In genomic region chr11:120608760-120609211, GRCh38 we compare ENCODE assay signal across 11 cellular contexts.
DNase-seq lines count a peak whose midpoint lies in the region; ATAC-seq and TF ChIP-seq lines count a peak whose summit lies in the region.
"Had no signal": no experiment of that assay in that cellular context is flagged by ENCODE, and none has a peak within 500 bp of the region (broad histone marks: within the 10 kb centered on the region; RNA-seq: fewer than 3 reads in every experiment).

No MANE protein-coding gene starts in this region.

- no peak for TF ChIP-seq CTCF in nephron progenitor cell (IDR thresholded peaks at IDR 0.05)

- no peak overlapping the region for H3K4me3 Mint-ChIP-seq in nephron progenitor cell
- no peak overlapping the region for H3K4me3 Mint-ChIP-seq in activated T-helper 2 cell treated with anti-CD3 and anti-CD28 coated beads, Interferon-gamma antibody, Interleukin-2, Interleukin-4, amounts not matched to agents 10 μg/mL and 5 μg/mL and 100 μg/mL, durations not matched to agents 14 hours and 24 hours and 36 hours (ENCODE audit: low read depth)
- H3K4me3 Mint-ChIP-seq: activated CD4-positive, alpha-beta memory T cell treated with anti-CD3 and anti-CD28 coated beads for 36 hours had no signal

- H3K9me3 Mint-ChIP-seq in nephron progenitor cell: no peaks in the 10 kb centered on the region
- H3K9me3 Mint-ChIP-seq in activated T-helper 2 cell treated with anti-CD3 and anti-CD28 coated beads, Interferon-gamma antibody, Interleukin-2, Interleukin-4, amounts not matched to agents 10 μg/mL and 5 μg/mL and 100 μg/mL, durations not matched to agents 14 hours and 24 hours and 36 hours: no peaks in the 10 kb centered on the region
- H3K9me3 Mint-ChIP-seq: activated CD4-positive, alpha-beta memory T cell treated with anti-CD3 and anti-CD28 coated beads for 36 hours had no signal

- in situ Hi-C loops in KBM-7 (cut with MboI; ENCODE audit: low pct_unique_long_range_greater_than_20kb, low sequenced_read_pairs): no loop called here

- ATAC-seq in HG02840 (IDR thresholded peaks at IDR 0.05; ENCODE audit: low FRiP score, unreplicated experiment): no peak
- ATAC-seq in HG03565 (IDR thresholded peaks at IDR 0.05; ENCODE audit: unreplicated experiment): no peak

- peaks cover 50% of the 10 kb centered on the region for H3K4me1 Mint-ChIP-seq in nephron progenitor cell
- peaks cover 8% of the 10 kb centered on the region for H3K4me1 Mint-ChIP-seq in activated T-helper 2 cell treated with anti-CD3 and anti-CD28 coated beads, Interferon-gamma antibody, Interleukin-2, Interleukin-4, amounts not matched to agents 10 μg/mL and 5 μg/mL and 100 μg/mL, durations not matched to agents 14 hours and 24 hours and 36 hours (ENCODE audit: low read depth)

- intact Hi-C loops in activated T-helper 2 cell treated with anti-CD3 and anti-CD28 coated beads, Interferon-gamma antibody, Interleukin-2, Interleukin-4, amounts not matched to agents 10 μg/mL and 5 μg/mL and 100 μg/mL, durations not matched to agents 14 hours and 24 hours and 36 hours (cut with micrococcal nuclease): no loop called here

- no peaks in the 10 kb centered on the region for H3K36me3 Mint-ChIP-seq in nephron progenitor cell (ENCODE audit: low read depth)
- H3K36me3 Mint-ChIP-seq in activated T-helper 2 cell treated with anti-CD3 and anti-CD28 coated beads, Interferon-gamma antibody, Interleukin-2, Interleukin-4, amounts not matched to agents 10 μg/mL and 5 μg/mL and 100 μg/mL, durations not matched to agents 14 hours and 24 hours and 36 hours (ENCODE audit: low read depth): no peaks in the 10 kb centered on the region
- H3K36me3 Mint-ChIP-seq: activated CD4-positive, alpha-beta memory T cell treated with anti-CD3 and anti-CD28 coated beads for 36 hours had no signal

- DNase-seq in GM04503 (ENCODE audit: low read depth) (peak; percentile 24), NCI-H2227 (lab: John Stamatoyannopoulos, UW; ENCODE audit: unreplicated experiment) (peak; percentile 23), fibroblast of gingiva (ENCODE audit: low read depth) (peak; percentile 39), nephron progenitor cell (no peak), KBM-7 (no peak)
- DNase-seq in activated T-helper 2 cell treated with anti-CD3 and anti-CD28 coated beads, Interferon-gamma antibody, Interleukin-2, Interleukin-4, amounts not matched to agents 10 μg/mL and 5 μg/mL and 100 μg/mL, durations not matched to agents 14 hours and 24 hours and 36 hours (ENCODE audit: low spot score): no peak
- DNase-seq: activated CD4-positive, alpha-beta memory T cell treated with anti-CD3 and anti-CD28 coated beads for 36 hours; activated gamma-delta T cell; RPMI8226 had no signal

- H3K27ac Mint-ChIP-seq in nephron progenitor cell: peak overlapping the region; percentile 20
- no peak overlapping the region for H3K27ac Mint-ChIP-seq in activated T-helper 2 cell treated with anti-CD3 and anti-CD28 coated beads, Interferon-gamma antibody, Interleukin-2, Interleukin-4, amounts not matched to agents 10 μg/mL and 5 μg/mL and 100 μg/mL, durations not matched to agents 14 hours and 24 hours and 36 hours
- H3K27ac Mint-ChIP-seq: activated CD4-positive, alpha-beta memory T cell treated with anti-CD3 and anti-CD28 coated beads for 36 hours had no signal

- peaks cover 32% of the 10 kb centered on the region for H3K27me3 Mint-ChIP-seq in nephron progenitor cell (ENCODE audit: low read depth, poor library complexity)
- H3K27me3 Mint-ChIP-seq in activated T-helper 2 cell treated with anti-CD3 and anti-CD28 coated beads, Interferon-gamma antibody, Interleukin-2, Interleukin-4, amounts not matched to agents 10 μg/mL and 5 μg/mL and 100 μg/mL, durations not matched to agents 14 hours and 24 hours and 36 hours (ENCODE audit: low read depth): no peaks in the 10 kb centered on the region

Comparison
In these comparisons a context has a peak if more than half of its experiments do, and no peak if none do; other contexts are left out.
1. DNase-seq: peak in GM04503 (single experiment), NCI-H2227 (single experiment) and fibroblast of gingiva (single experiment); none in nephron progenitor cell (single experiment), KBM-7 (single experiment) and activated T-helper 2 cell treated with anti-CD3 and anti-CD28 coated beads, Interferon-gamma antibody, Interleukin-2, Interleukin-4, amounts not matched to agents 10 μg/mL and 5 μg/mL and 100 μg/mL, durations not matched to agents 14 hours and 24 hours and 36 hours (single experiment).